Comparison of ENCODE assay signal across 16 cellular contexts in genomic region chr1:47985001-47985400, GRCh38. TPM values are rescaled to one million over a fixed set of nuclear protein-coding genes. Genes with fewer than 3 reads are reported as not detected.
DNase-seq lines count a peak whose midpoint lies in the region; ATAC-seq and TF ChIP-seq lines count a peak whose summit lies in the region.
"Had no signal": no experiment of that assay in that cellular context is flagged by ENCODE, and none has a peak within 500 bp of the region (broad histone marks: within the 10 kb centered on the region; RNA-seq: fewer than 3 reads in every experiment).

No MANE protein-coding gene starts in this region.

- no peaks in the 10 kb centered on the region for H4K20me1 ChIP-seq in BLaER1 treated with 17β-estradiol and CSF1 and Interleukin-3, amounts not matched to agents 10 nM and 100 nM

- peaks cover 0 to 25% (median 16%) of the 10 kb centered on the region in 11 experiments; a peak in 15 of 22 replicates for H3K27me3 ChIP-seq in BLaER1 treated with 17β-estradiol and CSF1 and Interleukin-3, amounts not matched to agents 10 nM and 100 nM
- peaks cover 34% of the 10 kb centered on the region for H3K27me3 ChIP-seq in NT2/D1 (ENCODE audit: insufficient read depth, insufficient read length)
- no peaks in the 10 kb centered on the region for H3K27me3 ChIP-seq in adrenal gland

- H3K36me3 Mint-ChIP-seq in glutamatergic neuron (ENCODE audit: unreplicated experiment) (peaks cover 5% of the 10 kb centered on the region), nephron progenitor cell (ENCODE audit: low read depth) (peaks cover 66% of the 10 kb centered on the region)

- no peak for TF ChIP-seq CTCF in glutamatergic neuron (IDR thresholded peaks at IDR 0.05; ENCODE audit: partially characterized antibody, unreplicated experiment)
- TF ChIP-seq CTCF in nephron progenitor cell (IDR thresholded peaks at IDR 0.05), result no peak
- no peak for TF ChIP-seq CTCF in adrenal gland (IDR thresholded peaks at IDR 0.05)

- H3K27ac Mint-ChIP-seq in glutamatergic neuron (ENCODE audit: unreplicated experiment), result peak overlapping the region; percentile 43
- H3K27ac Mint-ChIP-seq in nephron progenitor cell, result no peak overlapping the region
- H3K27ac Mint-ChIP-seq: CD8-positive, alpha-beta memory T cell had no signal

- peaks cover 0 to 4% (median 0%) of the 10 kb centered on the region in 11 experiments; a peak in 1 of 22 replicates for H3K9me3 ChIP-seq in BLaER1 treated with 17β-estradiol and CSF1 and Interleukin-3, amounts not matched to agents 10 nM and 100 nM (replicated peaks in 1 of 11)
- H3K9me3 ChIP-seq in NT2/D1 (ENCODE audit: insufficient read depth, low read length), result no peaks in the 10 kb centered on the region
- no peaks in the 10 kb centered on the region for H3K9me3 ChIP-seq in adrenal gland (replicated peaks in 1 of 3)

- no peak overlapping the region for H3K4me3 ChIP-seq in BLaER1 treated with 17β-estradiol and CSF1 and Interleukin-3, amounts not matched to agents 10 nM and 100 nM
- H3K4me3 ChIP-seq in NT2/D1 (ENCODE audit: insufficient read length, low read depth), result peak overlapping the region; percentile 22
- H3K4me3 ChIP-seq in adrenal gland, result no peak overlapping the region

- no peaks in the 10 kb centered on the region for H3K36me3 ChIP-seq in BLaER1 treated with 17β-estradiol and CSF1 and Interleukin-3, amounts not matched to agents 10 nM and 100 nM
- H3K36me3 ChIP-seq in NT2/D1 (ENCODE audit: insufficient read depth, insufficient read length, low read length) (peaks cover 23% of the 10 kb centered on the region), adrenal gland (replicated peaks in 1 of 2) (no peaks in the 10 kb centered on the region)

- H3K9me3 Mint-ChIP-seq in glutamatergic neuron (ENCODE audit: unreplicated experiment), result peaks cover 4% of the 10 kb centered on the region
- H3K9me3 Mint-ChIP-seq in nephron progenitor cell, result peaks cover 6% of the 10 kb centered on the region

- ATAC-seq in GM18511 (IDR thresholded peaks at IDR 0.05; ENCODE audit: unreplicated experiment), result no peak

- DNase-seq in NT2/D1 (ENCODE audit: low read depth, low spot score), result no peak
- DNase-seq in glutamatergic neuron, result no peak
- DNase-seq in nephron progenitor cell, result no peak
- no peak for DNase-seq in NCI-H146 treated with DMSO at 0.1 percent for 48 hours (lab: John Stamatoyannopoulos, UW; ENCODE audit: unreplicated experiment)
- DNase-seq in adrenal gland, result no peak
- DNase-seq: C1 segment of cervical spinal cord; CD8-positive, alpha-beta memory T cell; DMS79; NCI-H1436; NCI-H2029; NCI-H2171; NCI-H526 had no signal

- H3K27me3 Mint-ChIP-seq in glutamatergic neuron (ENCODE audit: unreplicated experiment) (peaks cover 12% of the 10 kb centered on the region), nephron progenitor cell (ENCODE audit: low read depth, poor library complexity) (peaks cover 67% of the 10 kb centered on the region)

- H3K4me3 Mint-ChIP-seq in glutamatergic neuron (ENCODE audit: unreplicated experiment), result no peak overlapping the region
- peak overlapping the region; percentile 71 for H3K4me3 Mint-ChIP-seq in nephron progenitor cell
- H3K4me3 Mint-ChIP-seq: CD8-positive, alpha-beta memory T cell had no signal

- peak overlapping the region in 9 of 11 experiments; percentile 55 to 81 (median 75); a peak in 18 of 22 replicates for H3K4me2 ChIP-seq in BLaER1 treated with 17β-estradiol and CSF1 and Interleukin-3, amounts not matched to agents 10 nM and 100 nM
- H3K4me2 ChIP-seq: KMS-11 had no signal

- H3K4me1 ChIP-seq in BLaER1 treated with 17β-estradiol and CSF1 and Interleukin-3, amounts not matched to agents 10 nM and 100 nM, result peaks cover 0 to 36% (median 27%) of the 10 kb centered on the region in 10 experiments; a peak in 15 of 20 replicates
- H3K4me1 ChIP-seq in NT2/D1 (ENCODE audit: insufficient read depth, insufficient read length) (peaks cover 23% of the 10 kb centered on the region), adrenal gland (replicated peaks in 1 of 2) (no peaks in the 10 kb centered on the region)

- H3K4me1 Mint-ChIP-seq in glutamatergic neuron (ENCODE audit: low read depth, unreplicated experiment), result peaks cover 7% of the 10 kb centered on the region
- peaks cover 62% of the 10 kb centered on the region for H3K4me1 Mint-ChIP-seq in nephron progenitor cell

- intact Hi-C loops in adrenal gland (cut with DNase I), result no loop called here

- H3K9ac ChIP-seq in BLaER1 treated with 17β-estradiol and CSF1 and Interleukin-3, amounts not matched to agents 10 nM and 100 nM, result no peak overlapping the region; a peak in 1 of 22 replicates
- peak overlapping the region; percentile 82 for H3K9ac ChIP-seq in NT2/D1 (ENCODE audit: insufficient read length, low read depth)
- H3K9ac ChIP-seq: KMS-11 had no signal

- no peak overlapping the region for H3K27ac ChIP-seq in BLaER1 treated with 17β-estradiol and CSF1 and Interleukin-3, amounts not matched to agents 10 nM and 100 nM
- H3K27ac ChIP-seq in adrenal gland, result no peak overlapping the region
- H3K27ac ChIP-seq: KMS-11 had no signal

- TF ChIP-seq POLR2A in adrenal gland (IDR thresholded peaks at IDR 0.05), result no peak

- WGBS in adrenal gland, 4 donors, result 78 to 82% (median 79%) methylated on average over 3 to 4 of the region's 4 CpGs

RNA-seq across cellular contexts. Expression of gene TRABD2B, which starts 12.2 kb away (rescaled TPM):
- 0.64 TPM for total RNA-seq in glutamatergic neuron (ENCODE audit: unreplicated experiment)
- total RNA-seq in adrenal gland, result 1 to 10 TPM in 3 of 8 donors, under 1 TPM in 5; 0.35 to 3.3 (median 0.86) TPM
- under 1 TPM; 0.35 to 0.84 (median 0.72) TPM for polyA plus RNA-seq in adrenal gland
- total RNA-seq: CD8-positive, alpha-beta memory T cell; SK-MEL-5 had no signal
- polyA plus RNA-seq: CD8-positive, alpha-beta memory T cell had no signal
